In genomic region chr14:90733139-90733808, GRCh38 we compare ENCODE assay signal across 21 cellular contexts.
A peak's percentile ranks its signal among the peaks of the same experiment; 100 is the strongest.
DNase-seq lines count a peak whose midpoint lies in the region; ATAC-seq, FAIRE-seq and TF ChIP-seq lines count a peak whose summit lies in the region.
"Had no signal": no experiment of that assay in that cellular context is flagged by ENCODE, and none has a peak within 500 bp of the region (broad histone marks: within the 10 kb centered on the region; RNA-seq: fewer than 3 reads in every experiment).

No MANE protein-coding gene starts in this region.

- H3K9ac ChIP-seq in MM.1S (ENCODE audit: low read length), result no peak overlapping the region
- H3K9ac ChIP-seq: BLaER1 had no signal

- peaks cover 0 to 14% (median 3%) of the 10 kb centered on the region in 9 donors for H3K36me3 ChIP-seq in heart left ventricle
- no peaks in the 10 kb centered on the region for H3K36me3 ChIP-seq in MM.1S (replicated peaks; ENCODE audit: insufficient read depth, low read length)

- no peak overlapping the region for H3K4me2 ChIP-seq in MM.1S (ENCODE audit: low read depth, low read length)
- H3K4me2 ChIP-seq: BLaER1, PC-9 had no signal

- intact Hi-C loops in heart left ventricle (cut with DNase I), result no loop called here

- H3K4me1 ChIP-seq in heart left ventricle (peaks cover 0 to 20% (median 0%) of the 10 kb centered on the region in 12 donors), MM.1S (ENCODE audit: low read length) (no peaks in the 10 kb centered on the region)

- no peaks in the 10 kb centered on the region for H3K27me3 ChIP-seq in heart left ventricle
- no peaks in the 10 kb centered on the region for H3K27me3 ChIP-seq in MM.1S (replicated peaks; ENCODE audit: insufficient read depth, low read length)
- H3K27me3 ChIP-seq: BLaER1 had no signal

- DNase-seq in NCI-H82 (lab: John Stamatoyannopoulos, UW) (peak; percentile 56), NCI-H82 treated with DMSO at 0.1 percent for 48 hours (lab: John Stamatoyannopoulos, UW; ENCODE audit: unreplicated experiment) (no peak), heart left ventricle (peak in 1 of 5 donors; percentile 43), nucleus accumbens (lab: John Stamatoyannopoulos, UW) (peak in 45 of 56 donors; percentile 25 to 87 (median 62)), ureter (ENCODE audit: low spot score) (peak; percentile 29), NCI-H2081 treated with DMSO at 0.1 percent for 48 hours (lab: John Stamatoyannopoulos, UW) (no peak), GM19239 (ENCODE audit: insufficient read length, low spot score) (no peak), MM.1S (no peak)
- DNase-seq: activated CD4-positive, CD25-positive, alpha-beta regulatory T cell treated with anti-CD3 and anti-CD28 coated beads, Interleukin-2, amount 50 U/mL, for 72 hours; central memory CD4-positive, alpha-beta T cell; effector memory CD8-positive, alpha-beta T cell; GDM1; KBM-7; NCI-H1092 treated with DMSO at 0.1 percent for 48 hours; NCI-H526 treated with DMSO at 0.1 percent for 48 hours; occipital lobe; PC-9; T1000 had no signal

- H3K9me3 ChIP-seq in heart left ventricle, result no peaks in the 10 kb centered on the region
- no peaks in the 10 kb centered on the region for H3K9me3 ChIP-seq in MM.1S (replicated peaks; ENCODE audit: insufficient read depth, low read length)

- H3K4me3 ChIP-seq in heart left ventricle (no peak overlapping the region), MM.1S (ENCODE audit: low read length) (no peak overlapping the region)
- H3K4me3 ChIP-seq: BLaER1, PC-9 had no signal

- H3K79me2 ChIP-seq in MM.1S (ENCODE audit: low read length), result no peaks in the 10 kb centered on the region

- H3F3A ChIP-seq in MM.1S (ENCODE audit: insufficient read depth, low read length), result no peaks in the 10 kb centered on the region

- H4K20me1 ChIP-seq in MM.1S (ENCODE audit: insufficient read depth, low read length), result no peaks in the 10 kb centered on the region
- H4K20me1 ChIP-seq: BLaER1 had no signal

- peak overlapping the region in 1 of 12 donors; percentile 2 for H3K27ac ChIP-seq in heart left ventricle
- H3K27ac ChIP-seq in MM.1S (ENCODE audit: low read length), result no peak overlapping the region
- H3K27ac ChIP-seq: 22Rv1, BLaER1, PC-9 had no signal

- no peak overlapping the region for H2AFZ ChIP-seq in MM.1S (ENCODE audit: low read length)
- H2AFZ ChIP-seq: PC-9 had no signal

- no peaks in the 10 kb centered on the region for H3K9me2 ChIP-seq in MM.1S (replicated peaks; ENCODE audit: insufficient read depth, low read length)

- 71 to 96% (median 93%) methylated on average over 16 of the region's 16 CpGs for WGBS in heart left ventricle, 4 donors

- FAIRE-seq in GM19239 (lab: Jason Lieb, UNC), result no peak

- no peak for TF ChIP-seq POLR2A in heart left ventricle (IDR thresholded peaks at IDR 0.05)

- peak; percentile 69 to 83 (median 80) for ATAC-seq in heart left ventricle
- ATAC-seq: effector memory CD8-positive, alpha-beta T cell; HCT116 had no signal

- TF ChIP-seq CTCF in heart left ventricle (IDR thresholded peaks at IDR 0.05) (no peak), MM.1S (IDR thresholded peaks at IDR 0.05; ENCODE audit: low read length) (no peak)

Comparison
In these comparisons a context has a peak if more than half of its experiments do, and no peak if none do; other contexts are left out.
1. DNase-seq: peak in NCI-H82 (single experiment), nucleus accumbens (45 of 56) and ureter (single experiment); none in NCI-H82 treated with DMSO at 0.1 percent for 48 hours (single experiment), NCI-H2081 treated with DMSO at 0.1 percent for 48 hours (single experiment), GM19239 (single experiment) and MM.1S (single experiment).